12 cellular contexts compared by ENCODE assay signal in genomic region chrX:85379174-85379907, GRCh38. TPM values are rescaled to one million over a fixed set of nuclear protein-coding genes. Genes with fewer than 3 reads are reported as not detected.
A peak's percentile ranks its signal among the peaks of the same experiment; 100 is the strongest.
DNase-seq lines count a peak whose midpoint lies in the region; ATAC-seq and TF ChIP-seq lines count a peak whose summit lies in the region.
"Had no signal": no experiment of that assay in that cellular context is flagged by ENCODE, and none has a peak within 500 bp of the region (broad histone marks: within the 10 kb centered on the region; RNA-seq: fewer than 3 reads in every experiment).

Gene POF1B, minus strand, starts transcription at chrX:85379665. Its CDS starts 211 bp downstream, at chrX:85379454.

- H3K4me3 Mint-ChIP-seq in WTC11 = no peak within 1 kb of the TSS
- H3K4me3 Mint-ChIP-seq: nephron progenitor cell had no signal

- DNase-seq in Karpas-422 (peak; percentile 81), WTC11 (ENCODE audit: low spot score) (no peak), inferior parietal cortex (ENCODE audit: extremely low spot score) (no peak), foreskin fibroblast (no peak)
- no peak for DNase-seq in activated CD8-positive, alpha-beta memory T cell treated with anti-CD3 and anti-CD28 coated beads, Interleukin-2, amount 50 U/mL, for 48 hours
- DNase-seq: GDM1, nephron progenitor cell, PC-3 had no signal

- H2AFZ ChIP-seq in Karpas-422 (ENCODE audit: low read length) = peak within 1 kb of the TSS; percentile 44; the same call in 1 of the 2 replicates

- ATAC-seq in GM19023 (IDR thresholded peaks at IDR 0.05; ENCODE audit: unreplicated experiment) (peak; percentile 68), WTC11 (peak; percentile 60), HG03039 (IDR thresholded peaks at IDR 0.05; ENCODE audit: unreplicated experiment) (no peak)
- ATAC-seq: PC-3 had no signal

- no peaks in the 10 kb centered on the region for H3K36me3 Mint-ChIP-seq in WTC11

- POLR2A ChIA-PET in WTC11 (lab: Charles Lee) = no interaction called here

- peak within 1 kb of the TSS; percentile 72 for H3K4me3 ChIP-seq in Karpas-422 (ENCODE audit: low read length)
- H3K4me3 ChIP-seq in mucosa of stomach (ENCODE audit: low read length) = peak within 1 kb of the TSS; percentile 77
- no peak within 1 kb of the TSS for H3K4me3 ChIP-seq in foreskin fibroblast (ENCODE audit: low read depth in 1 of 2, low read length in 2 of 2)

- H3K27ac ChIP-seq in Karpas-422 (ENCODE audit: low read length) = peak within 1 kb of the TSS; percentile 32; the same call in 1 of the 2 replicates

- H3K36me3 ChIP-seq in Karpas-422 (ENCODE audit: insufficient read depth, low read length) (no peaks in the 10 kb centered on the region), mucosa of stomach (ENCODE audit: control insufficient read depth, insufficient read depth, low read length) (no peaks in the 10 kb centered on the region)

- H3K4me1 ChIP-seq in Karpas-422 (ENCODE audit: low read length) (peaks cover 25% of the 10 kb centered on the region), mucosa of stomach (ENCODE audit: control insufficient read depth, insufficient read depth, low read length) (peaks cover 3% of the 10 kb centered on the region)

- H3K4me1 Mint-ChIP-seq in WTC11 = no peaks in the 10 kb centered on the region
- H3K4me1 Mint-ChIP-seq: nephron progenitor cell had no signal

- no peaks in the 10 kb centered on the region for H3K9me2 ChIP-seq in Karpas-422 (replicated peaks; ENCODE audit: insufficient read depth, low read length)

- H3K9me3 ChIP-seq in Karpas-422 (ENCODE audit: low read length) (no peaks in the 10 kb centered on the region), mucosa of stomach (ENCODE audit: control insufficient read depth, low read length) (no peaks in the 10 kb centered on the region)

- TF ChIP-seq CTCF in WTC11 (IDR thresholded peaks at IDR 0.05) = no peak
- TF ChIP-seq CTCF in foreskin fibroblast (IDR thresholded peaks at IDR 0.05; ENCODE audit: low read depth, low read length) = no peak

- no peaks in the 10 kb centered on the region for H3K27me3 ChIP-seq in Karpas-422 (ENCODE audit: low read length)
- H3K27me3 ChIP-seq in mucosa of stomach (ENCODE audit: control insufficient read depth, insufficient read depth, low read length) = no peaks in the 10 kb centered on the region

- H3K27ac Mint-ChIP-seq in WTC11 = no peak within 1 kb of the TSS
- H3K27ac Mint-ChIP-seq: nephron progenitor cell had no signal

- H3K27me3 Mint-ChIP-seq in WTC11 (ENCODE audit: low read depth) = no peaks in the 10 kb centered on the region

- CTCF ChIA-PET in WTC11 (lab: Charles Lee) = no interaction called here

- peaks cover 25% of the 10 kb centered on the region for H3K79me2 ChIP-seq in Karpas-422 (ENCODE audit: low read length)

- H4K20me1 ChIP-seq in Karpas-422 (ENCODE audit: insufficient read depth, low read depth, low read length) = no peaks in the 10 kb centered on the region

- H3K4me2 ChIP-seq in Karpas-422 (ENCODE audit: low read depth, low read length, poor library complexity, severe bottlenecking) = peak within 1 kb of the TSS; percentile 74

- peak within 1 kb of the TSS; percentile 59 for H3K9ac ChIP-seq in Karpas-422 (ENCODE audit: low read length)
- H3K9ac ChIP-seq in mucosa of stomach (ENCODE audit: low read length) = peak within 1 kb of the TSS; percentile 88

- no peaks in the 10 kb centered on the region for H3K9me3 Mint-ChIP-seq in WTC11

TF ChIP-seq in WTC11, 78 proteins besides CTCF, POLR2A, EP300 and RAD21 (continues in another document):
- no peak for TF ChIP-seq NFATC4 (CRISPR knock-in tag; IDR thresholded peaks at IDR 0.05)
- TF ChIP-seq TEAD1 (CRISPR knock-in tag; IDR thresholded peaks at IDR 0.05) = no peak
- TF ChIP-seq, protein P1, sequence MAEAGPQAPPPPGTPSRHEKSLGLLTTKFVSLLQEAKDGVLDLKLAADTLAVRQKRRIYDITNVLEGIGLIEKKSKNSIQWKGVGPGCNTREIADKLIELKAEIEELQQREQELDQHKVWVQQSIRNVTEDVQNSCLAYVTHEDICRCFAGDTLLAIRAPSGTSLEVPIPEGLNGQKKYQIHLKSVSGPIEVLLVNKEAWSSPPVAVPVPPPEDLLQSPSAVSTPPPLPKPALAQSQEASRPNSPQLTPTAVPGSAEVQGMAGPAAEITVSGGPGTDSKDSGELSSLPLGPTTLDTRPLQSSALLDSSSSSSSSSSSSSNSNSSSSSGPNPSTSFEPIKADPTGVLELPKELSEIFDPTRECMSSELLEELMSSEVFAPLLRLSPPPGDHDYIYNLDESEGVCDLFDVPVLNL (CRISPR knock-in tag; IDR thresholded peaks at IDR 0.05; ENCODE audit: borderline replicate concordance, low read depth) = no peak
- TF ChIP-seq TEAD4 (CRISPR knock-in tag; IDR thresholded peaks at IDR 0.05) = no peak
- no peak for TF ChIP-seq NFE2L1 (CRISPR knock-in tag; IDR thresholded peaks at IDR 0.05)
- TF ChIP-seq, protein P2, sequence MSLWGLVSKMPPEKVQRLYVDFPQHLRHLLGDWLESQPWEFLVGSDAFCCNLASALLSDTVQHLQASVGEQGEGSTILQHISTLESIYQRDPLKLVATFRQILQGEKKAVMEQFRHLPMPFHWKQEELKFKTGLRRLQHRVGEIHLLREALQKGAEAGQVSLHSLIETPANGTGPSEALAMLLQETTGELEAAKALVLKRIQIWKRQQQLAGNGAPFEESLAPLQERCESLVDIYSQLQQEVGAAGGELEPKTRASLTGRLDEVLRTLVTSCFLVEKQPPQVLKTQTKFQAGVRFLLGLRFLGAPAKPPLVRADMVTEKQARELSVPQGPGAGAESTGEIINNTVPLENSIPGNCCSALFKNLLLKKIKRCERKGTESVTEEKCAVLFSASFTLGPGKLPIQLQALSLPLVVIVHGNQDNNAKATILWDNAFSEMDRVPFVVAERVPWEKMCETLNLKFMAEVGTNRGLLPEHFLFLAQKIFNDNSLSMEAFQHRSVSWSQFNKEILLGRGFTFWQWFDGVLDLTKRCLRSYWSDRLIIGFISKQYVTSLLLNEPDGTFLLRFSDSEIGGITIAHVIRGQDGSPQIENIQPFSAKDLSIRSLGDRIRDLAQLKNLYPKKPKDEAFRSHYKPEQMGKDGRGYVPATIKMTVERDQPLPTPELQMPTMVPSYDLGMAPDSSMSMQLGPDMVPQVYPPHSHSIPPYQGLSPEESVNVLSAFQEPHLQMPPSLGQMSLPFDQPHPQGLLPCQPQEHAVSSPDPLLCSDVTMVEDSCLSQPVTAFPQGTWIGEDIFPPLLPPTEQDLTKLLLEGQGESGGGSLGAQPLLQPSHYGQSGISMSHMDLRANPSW (CRISPR knock-in tag; conservative IDR thresholded peaks at IDR 0.05; ENCODE audit: low read depth) = no peak
- no peak for TF ChIP-seq FOXJ3 (CRISPR knock-in tag; IDR thresholded peaks at IDR 0.05; ENCODE audit: borderline replicate concordance)
- TF ChIP-seq RELA (CRISPR knock-in tag; IDR thresholded peaks at IDR 0.05; ENCODE audit: borderline replicate concordance) = no peak
- TF ChIP-seq, protein P3, sequence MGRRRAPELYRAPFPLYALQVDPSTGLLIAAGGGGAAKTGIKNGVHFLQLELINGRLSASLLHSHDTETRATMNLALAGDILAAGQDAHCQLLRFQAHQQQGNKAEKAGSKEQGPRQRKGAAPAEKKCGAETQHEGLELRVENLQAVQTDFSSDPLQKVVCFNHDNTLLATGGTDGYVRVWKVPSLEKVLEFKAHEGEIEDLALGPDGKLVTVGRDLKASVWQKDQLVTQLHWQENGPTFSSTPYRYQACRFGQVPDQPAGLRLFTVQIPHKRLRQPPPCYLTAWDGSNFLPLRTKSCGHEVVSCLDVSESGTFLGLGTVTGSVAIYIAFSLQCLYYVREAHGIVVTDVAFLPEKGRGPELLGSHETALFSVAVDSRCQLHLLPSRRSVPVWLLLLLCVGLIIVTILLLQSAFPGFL (CRISPR knock-in tag; IDR thresholded peaks at IDR 0.05; ENCODE audit: borderline replicate concordance) = no peak
- TF ChIP-seq, protein P4, sequence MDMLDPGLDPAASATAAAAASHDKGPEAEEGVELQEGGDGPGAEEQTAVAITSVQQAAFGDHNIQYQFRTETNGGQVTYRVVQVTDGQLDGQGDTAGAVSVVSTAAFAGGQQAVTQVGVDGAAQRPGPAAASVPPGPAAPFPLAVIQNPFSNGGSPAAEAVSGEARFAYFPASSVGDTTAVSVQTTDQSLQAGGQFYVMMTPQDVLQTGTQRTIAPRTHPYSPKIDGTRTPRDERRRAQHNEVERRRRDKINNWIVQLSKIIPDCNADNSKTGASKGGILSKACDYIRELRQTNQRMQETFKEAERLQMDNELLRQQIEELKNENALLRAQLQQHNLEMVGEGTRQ (CRISPR knock-in tag; IDR thresholded peaks at IDR 0.05) = no peak
- TF ChIP-seq, protein P5, sequence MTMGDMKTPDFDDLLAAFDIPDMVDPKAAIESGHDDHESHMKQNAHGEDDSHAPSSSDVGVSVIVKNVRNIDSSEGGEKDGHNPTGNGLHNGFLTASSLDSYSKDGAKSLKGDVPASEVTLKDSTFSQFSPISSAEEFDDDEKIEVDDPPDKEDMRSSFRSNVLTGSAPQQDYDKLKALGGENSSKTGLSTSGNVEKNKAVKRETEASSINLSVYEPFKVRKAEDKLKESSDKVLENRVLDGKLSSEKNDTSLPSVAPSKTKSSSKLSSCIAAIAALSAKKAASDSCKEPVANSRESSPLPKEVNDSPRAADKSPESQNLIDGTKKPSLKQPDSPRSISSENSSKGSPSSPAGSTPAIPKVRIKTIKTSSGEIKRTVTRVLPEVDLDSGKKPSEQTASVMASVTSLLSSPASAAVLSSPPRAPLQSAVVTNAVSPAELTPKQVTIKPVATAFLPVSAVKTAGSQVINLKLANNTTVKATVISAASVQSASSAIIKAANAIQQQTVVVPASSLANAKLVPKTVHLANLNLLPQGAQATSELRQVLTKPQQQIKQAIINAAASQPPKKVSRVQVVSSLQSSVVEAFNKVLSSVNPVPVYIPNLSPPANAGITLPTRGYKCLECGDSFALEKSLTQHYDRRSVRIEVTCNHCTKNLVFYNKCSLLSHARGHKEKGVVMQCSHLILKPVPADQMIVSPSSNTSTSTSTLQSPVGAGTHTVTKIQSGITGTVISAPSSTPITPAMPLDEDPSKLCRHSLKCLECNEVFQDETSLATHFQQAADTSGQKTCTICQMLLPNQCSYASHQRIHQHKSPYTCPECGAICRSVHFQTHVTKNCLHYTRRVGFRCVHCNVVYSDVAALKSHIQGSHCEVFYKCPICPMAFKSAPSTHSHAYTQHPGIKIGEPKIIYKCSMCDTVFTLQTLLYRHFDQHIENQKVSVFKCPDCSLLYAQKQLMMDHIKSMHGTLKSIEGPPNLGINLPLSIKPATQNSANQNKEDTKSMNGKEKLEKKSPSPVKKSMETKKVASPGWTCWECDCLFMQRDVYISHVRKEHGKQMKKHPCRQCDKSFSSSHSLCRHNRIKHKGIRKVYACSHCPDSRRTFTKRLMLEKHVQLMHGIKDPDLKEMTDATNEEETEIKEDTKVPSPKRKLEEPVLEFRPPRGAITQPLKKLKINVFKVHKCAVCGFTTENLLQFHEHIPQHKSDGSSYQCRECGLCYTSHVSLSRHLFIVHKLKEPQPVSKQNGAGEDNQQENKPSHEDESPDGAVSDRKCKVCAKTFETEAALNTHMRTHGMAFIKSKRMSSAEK (CRISPR knock-in tag; IDR thresholded peaks at IDR 0.05; ENCODE audit: borderline replicate concordance) = no peak

RNA-seq across cellular contexts. Expression of gene POF1B, which starts in this region (rescaled TPM):
- 14.4 and 16.9 TPM in 2 replicates for total RNA-seq in Karpas-422 (2014; rRNA removed; shearing (Covaris generic); ENCODE audit: low replicate concordance)
- total RNA-seq in WTC11 (2021) = 0.09 to 0.23 TPM in 2 of 3 replicates, not detected in the other
- total RNA-seq: glomerular endothelial cell, PC-3 had no signal

Comparison
In these comparisons a context has a peak if more than half of its experiments do, and no peak if none do; other contexts are left out.
1. RNA of gene POF1B (total RNA-seq): 14.4 to 16.9 TPM in Karpas-422; 0.09 to 0.23 TPM in WTC11; every median in the first group is over 10 times any median in the second.
2. Peak in ATAC-seq in WTC11; RNA of the gene not detected or under 1 TPM.
3. H3K4me3 ChIP-seq: peak in Karpas-422 (single experiment) and mucosa of stomach (single experiment); none in foreskin fibroblast (0 of 2).